8 cellular contexts compared by ENCODE assay signal in genomic region chr1:224747578-224747977, GRCh38.
A peak's percentile ranks its signal among the peaks of the same experiment; 100 is the strongest.
DNase-seq lines count a peak whose midpoint lies in the region; ATAC-seq and TF ChIP-seq lines count a peak whose summit lies in the region.

No MANE protein-coding gene starts in this region.

- no peaks in the 10 kb centered on the region for H3K27me3 ChIP-seq in BLaER1 treated with 17β-estradiol and CSF1 and Interleukin-3, amounts not matched to agents 10 nM and 100 nM
- no peaks in the 10 kb centered on the region for H3K27me3 ChIP-seq in aorta (ENCODE audit: control insufficient read depth in 1 of 2, insufficient read depth in 2 of 2, low read length in 1 of 2)

- intact Hi-C loops in mucosa of descending colon (cut with DNase I, micrococcal nuclease): no loop called here
- intact Hi-C loops in aorta (cut with DNase I): no loop called here

- 56 to 57% methylated on average over 4 of the region's 4 CpGs for WGBS in aorta, 2 donors

- no peaks in the 10 kb centered on the region for H3K36me3 ChIP-seq in BLaER1 treated with 17β-estradiol and CSF1 and Interleukin-3, amounts not matched to agents 10 nM and 100 nM
- no peaks in the 10 kb centered on the region for H3K36me3 ChIP-seq in mucosa of descending colon (ENCODE audit: low read depth)
- no peaks in the 10 kb centered on the region for H3K36me3 ChIP-seq in aorta (ENCODE audit: control insufficient read depth in 1 of 2, insufficient read depth in 2 of 2, low read length in 1 of 2)

- DNase-seq in HT-29 (ENCODE audit: low spot score) (peak; percentile 4), astrocyte of the cerebellum (ENCODE audit: low read depth) (peak; percentile 31), mucosa of descending colon (no peak), aorta (no peak)

- TF ChIP-seq CTCF in astrocyte of the cerebellum (IDR thresholded peaks at IDR 0.05; ENCODE audit: low read depth, low read length, missing control alignments) (no peak), mucosa of descending colon (IDR thresholded peaks at IDR 0.05) (no peak)

- no peak overlapping the region for H3K9ac ChIP-seq in BLaER1 treated with 17β-estradiol and CSF1 and Interleukin-3, amounts not matched to agents 10 nM and 100 nM

- H3K27ac ChIP-seq in BLaER1 treated with 17β-estradiol and CSF1 and Interleukin-3, amounts not matched to agents 10 nM and 100 nM: peak overlapping the region in 5 of 11 experiments; percentile 2 to 30 (median 6); a peak in 2 of 22 replicates
- H3K27ac ChIP-seq in aorta (ENCODE audit: low read depth in 1 of 2, low read length in 2 of 2): no peak overlapping the region

- peak; percentile 51 for ATAC-seq in GM19397 (IDR thresholded peaks at IDR 0.05; ENCODE audit: unreplicated experiment)
- no peak for ATAC-seq in mucosa of descending colon
- no peak for ATAC-seq in HG03039 (IDR thresholded peaks at IDR 0.05; ENCODE audit: unreplicated experiment)
- no peak for ATAC-seq in GM19452 (IDR thresholded peaks at IDR 0.05; ENCODE audit: unreplicated experiment)
- ATAC-seq in aorta (ENCODE audit: low FRiP score): no peak

- no peak overlapping the region for H3K4me3 ChIP-seq in BLaER1 treated with 17β-estradiol and CSF1 and Interleukin-3, amounts not matched to agents 10 nM and 100 nM
- H3K4me3 ChIP-seq in astrocyte of the cerebellum (ENCODE audit: low read depth, low read length) (no peak overlapping the region), mucosa of descending colon (no peak overlapping the region), aorta (ENCODE audit: low read length in 2 of 2) (no peak overlapping the region)

- in situ Hi-C loops in astrocyte of the cerebellum (cut with HindIII; ENCODE audit: low sequenced_read_pairs): no loop called here

- H3K9me3 ChIP-seq in BLaER1 treated with 17β-estradiol and CSF1 and Interleukin-3, amounts not matched to agents 10 nM and 100 nM (replicated peaks in 1 of 11): peaks cover 0 to 6% (median 0%) of the 10 kb centered on the region in 11 experiments; a peak in 2 of 22 replicates
- H3K9me3 ChIP-seq in mucosa of descending colon: no peaks in the 10 kb centered on the region
- peaks cover 1% of the 10 kb centered on the region for H3K9me3 ChIP-seq in aorta (ENCODE audit: control insufficient read depth, low read length)

- H3K4me1 ChIP-seq in BLaER1 treated with 17β-estradiol and CSF1 and Interleukin-3, amounts not matched to agents 10 nM and 100 nM: peaks cover 52 to 86% (median 78%) of the 10 kb centered on the region in 10 experiments
- H3K4me1 ChIP-seq in mucosa of descending colon (ENCODE audit: low read depth) (no peaks in the 10 kb centered on the region), aorta (ENCODE audit: control insufficient read depth in 1 of 2, insufficient read depth in 2 of 2, low read length in 2 of 2) (no peaks in the 10 kb centered on the region)

- no peaks in the 10 kb centered on the region for H4K20me1 ChIP-seq in BLaER1 treated with 17β-estradiol and CSF1 and Interleukin-3, amounts not matched to agents 10 nM and 100 nM

- H3K4me2 ChIP-seq in BLaER1 treated with 17β-estradiol and CSF1 and Interleukin-3, amounts not matched to agents 10 nM and 100 nM: peak overlapping the region; percentile 46 to 81 (median 67)

Comparison
In these comparisons a context has a peak if more than half of its experiments do, and no peak if none do; other contexts are left out.
1. DNase-seq: peak in HT-29 (single experiment) and astrocyte of the cerebellum (single experiment); none in mucosa of descending colon (0 of 3) and aorta (0 of 2).